ENCODE assay signal across 1 cellular context in the genomic region with DNA sequence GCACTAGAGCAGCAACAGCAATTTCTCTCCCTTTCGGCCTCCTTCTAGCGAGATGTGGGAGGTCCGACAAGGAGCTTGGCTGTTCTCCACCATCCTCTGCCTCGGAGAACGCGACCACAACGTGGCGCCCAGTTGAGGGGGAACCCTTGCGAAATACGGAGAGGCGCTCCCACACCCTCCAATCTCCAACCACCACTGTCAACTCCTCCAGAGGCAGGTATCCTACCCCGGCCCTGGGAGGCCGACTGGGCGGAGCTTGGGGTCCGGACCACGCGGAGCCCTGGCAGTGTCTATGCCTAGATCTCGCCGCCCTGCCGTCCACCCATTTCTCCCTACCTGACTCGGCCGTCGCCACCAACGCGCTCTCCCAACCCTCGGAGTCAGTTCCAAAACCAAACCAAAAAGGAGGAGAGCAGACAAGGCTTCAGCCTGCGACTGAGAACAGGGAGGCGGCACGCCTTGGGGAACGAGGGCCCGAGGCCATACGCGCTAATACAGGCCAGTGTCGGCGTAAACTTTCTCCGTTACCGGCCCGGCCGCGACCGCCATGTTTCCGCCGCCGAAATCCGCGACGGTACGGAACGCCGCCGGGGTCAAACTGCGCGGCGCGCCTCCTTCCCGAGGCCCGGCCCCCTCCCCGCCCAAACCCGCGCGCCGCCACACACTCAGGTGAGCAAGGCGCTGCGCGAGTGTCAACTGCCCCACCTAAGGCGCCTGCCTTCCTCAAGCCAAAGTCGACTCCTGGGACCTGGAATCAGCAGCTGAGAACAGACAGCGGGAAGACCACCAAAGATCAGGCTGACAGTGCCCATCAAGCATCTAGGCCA.
TF ChIP-seq lines count a peak whose summit lies in the region.

A gene with protein sequence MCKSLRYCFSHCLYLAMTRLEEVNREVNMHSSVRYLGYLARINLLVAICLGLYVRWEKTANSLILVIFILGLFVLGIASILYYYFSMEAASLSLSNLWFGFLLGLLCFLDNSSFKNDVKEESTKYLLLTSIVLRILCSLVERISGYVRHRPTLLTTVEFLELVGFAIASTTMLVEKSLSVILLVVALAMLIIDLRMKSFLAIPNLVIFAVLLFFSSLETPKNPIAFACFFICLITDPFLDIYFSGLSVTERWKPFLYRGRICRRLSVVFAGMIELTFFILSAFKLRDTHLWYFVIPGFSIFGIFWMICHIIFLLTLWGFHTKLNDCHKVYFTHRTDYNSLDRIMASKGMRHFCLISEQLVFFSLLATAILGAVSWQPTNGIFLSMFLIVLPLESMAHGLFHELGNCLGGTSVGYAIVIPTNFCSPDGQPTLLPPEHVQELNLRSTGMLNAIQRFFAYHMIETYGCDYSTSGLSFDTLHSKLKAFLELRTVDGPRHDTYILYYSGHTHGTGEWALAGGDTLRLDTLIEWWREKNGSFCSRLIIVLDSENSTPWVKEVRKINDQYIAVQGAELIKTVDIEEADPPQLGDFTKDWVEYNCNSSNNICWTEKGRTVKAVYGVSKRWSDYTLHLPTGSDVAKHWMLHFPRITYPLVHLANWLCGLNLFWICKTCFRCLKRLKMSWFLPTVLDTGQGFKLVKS (minus strand): TSS at position 570 of the 827 bp plus-strand sequence. CDS start 5,568 bp downstream, outside the sequence.

TF ChIP-seq in K562, 482 proteins besides CTCF, POLR2A, EP300 and RAD21 (continued from another document and continues in another):
- TF ChIP-seq, protein P1, sequence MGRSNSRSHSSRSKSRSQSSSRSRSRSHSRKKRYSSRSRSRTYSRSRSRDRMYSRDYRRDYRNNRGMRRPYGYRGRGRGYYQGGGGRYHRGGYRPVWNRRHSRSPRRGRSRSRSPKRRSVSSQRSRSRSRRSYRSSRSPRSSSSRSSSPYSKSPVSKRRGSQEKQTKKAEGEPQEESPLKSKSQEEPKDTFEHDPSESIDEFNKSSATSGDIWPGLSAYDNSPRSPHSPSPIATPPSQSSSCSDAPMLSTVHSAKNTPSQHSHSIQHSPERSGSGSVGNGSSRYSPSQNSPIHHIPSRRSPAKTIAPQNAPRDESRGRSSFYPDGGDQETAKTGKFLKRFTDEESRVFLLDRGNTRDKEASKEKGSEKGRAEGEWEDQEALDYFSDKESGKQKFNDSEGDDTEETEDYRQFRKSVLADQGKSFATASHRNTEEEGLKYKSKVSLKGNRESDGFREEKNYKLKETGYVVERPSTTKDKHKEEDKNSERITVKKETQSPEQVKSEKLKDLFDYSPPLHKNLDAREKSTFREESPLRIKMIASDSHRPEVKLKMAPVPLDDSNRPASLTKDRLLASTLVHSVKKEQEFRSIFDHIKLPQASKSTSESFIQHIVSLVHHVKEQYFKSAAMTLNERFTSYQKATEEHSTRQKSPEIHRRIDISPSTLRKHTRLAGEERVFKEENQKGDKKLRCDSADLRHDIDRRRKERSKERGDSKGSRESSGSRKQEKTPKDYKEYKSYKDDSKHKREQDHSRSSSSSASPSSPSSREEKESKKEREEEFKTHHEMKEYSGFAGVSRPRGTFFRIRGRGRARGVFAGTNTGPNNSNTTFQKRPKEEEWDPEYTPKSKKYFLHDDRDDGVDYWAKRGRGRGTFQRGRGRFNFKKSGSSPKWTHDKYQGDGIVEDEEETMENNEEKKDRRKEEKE (IDR thresholded peaks at IDR 0.05; ENCODE audit: borderline replicate concordance in 1 of 2, control insufficient read depth in 1 of 2, low read depth in 2 of 2, low read length in 1 of 2): peak in 1 of 2 experiments; percentile 14; a peak in 1 of 4 replicates
- TF ChIP-seq RBM39 (optimal IDR thresholded peaks at IDR 0.05; ENCODE audit: low read depth, low read length): peak; percentile 92
- peak; percentile 69; the same call in 1 of the 2 replicates for TF ChIP-seq SOX6 (IDR thresholded peaks at IDR 0.05)
- peak; percentile 11 to 93; a peak in 2 of 4 replicates for TF ChIP-seq TRIM24 (IDR thresholded peaks at IDR 0.05)
- TF ChIP-seq KLF10 (CRISPR knock-in tag; IDR thresholded peaks at IDR 0.05): no peak
- TF ChIP-seq, protein P2, sequence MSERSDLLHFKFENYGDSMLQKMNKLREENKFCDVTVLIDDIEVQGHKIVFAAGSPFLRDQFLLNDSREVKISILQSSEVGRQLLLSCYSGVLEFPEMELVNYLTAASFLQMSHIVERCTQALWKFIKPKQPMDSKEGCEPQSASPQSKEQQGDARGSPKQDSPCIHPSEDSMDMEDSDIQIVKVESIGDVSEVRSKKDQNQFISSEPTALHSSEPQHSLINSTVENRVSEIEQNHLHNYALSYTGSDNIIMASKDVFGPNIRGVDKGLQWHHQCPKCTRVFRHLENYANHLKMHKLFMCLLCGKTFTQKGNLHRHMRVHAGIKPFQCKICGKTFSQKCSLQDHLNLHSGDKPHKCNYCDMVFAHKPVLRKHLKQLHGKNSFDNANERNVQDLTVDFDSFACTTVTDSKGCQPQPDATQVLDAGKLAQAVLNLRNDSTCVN (CRISPR knock-in tag; IDR thresholded peaks at IDR 0.05): peak; percentile 78; the same call in 1 of the 2 replicates
- no peak for TF ChIP-seq MCM5 (IDR thresholded peaks at IDR 0.05; ENCODE audit: low read depth)
- peak; percentile 89 for TF ChIP-seq ZNF224 (CRISPR knock-in tag; IDR thresholded peaks at IDR 0.05)
- TF ChIP-seq HMG20A (CRISPR knock-in tag; conservative IDR thresholded peaks at IDR 0.05): no peak
- TF ChIP-seq, protein P3, sequence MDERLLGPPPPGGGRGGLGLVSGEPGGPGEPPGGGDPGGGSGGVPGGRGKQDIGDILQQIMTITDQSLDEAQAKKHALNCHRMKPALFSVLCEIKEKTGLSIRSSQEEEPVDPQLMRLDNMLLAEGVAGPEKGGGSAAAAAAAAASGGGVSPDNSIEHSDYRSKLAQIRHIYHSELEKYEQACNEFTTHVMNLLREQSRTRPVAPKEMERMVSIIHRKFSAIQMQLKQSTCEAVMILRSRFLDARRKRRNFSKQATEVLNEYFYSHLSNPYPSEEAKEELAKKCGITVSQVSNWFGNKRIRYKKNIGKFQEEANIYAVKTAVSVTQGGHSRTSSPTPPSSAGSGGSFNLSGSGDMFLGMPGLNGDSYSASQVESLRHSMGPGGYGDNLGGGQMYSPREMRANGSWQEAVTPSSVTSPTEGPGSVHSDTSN (CRISPR knock-in tag; IDR thresholded peaks at IDR 0.05; ENCODE audit: low read depth): no peak
- TF ChIP-seq, protein P3 (tag; conservative IDR thresholded peaks at IDR 0.05; ENCODE audit: low read depth): no peak
- TF ChIP-seq SIX5 (IDR thresholded peaks at IDR 0.05; ENCODE audit: borderline replicate concordance in 1 of 2, insufficient read depth in 1 of 2, low read depth in 1 of 2, low read length in 2 of 2): peak; percentile 11 to 29; a peak in 1 of 4 replicates
- peak; percentile 87 for TF ChIP-seq CCNT2 (IDR thresholded peaks at IDR 0.05; ENCODE audit: borderline replicate concordance, extremely low read depth, insufficient read length, low read depth, low read length)
- TF ChIP-seq KDM5B (IDR thresholded peaks at IDR 0.05; ENCODE audit: insufficient replicate concordance, low read depth, low read length): peak; percentile 83
- TF ChIP-seq U2AF1 (optimal IDR thresholded peaks at IDR 0.05; ENCODE audit: low read depth, low read length): peak; percentile 65
- TF ChIP-seq NBN (IDR thresholded peaks at IDR 0.05; ENCODE audit: low read depth): peak; percentile 84; the same call in 1 of the 2 replicates
- TF ChIP-seq, protein P4, sequence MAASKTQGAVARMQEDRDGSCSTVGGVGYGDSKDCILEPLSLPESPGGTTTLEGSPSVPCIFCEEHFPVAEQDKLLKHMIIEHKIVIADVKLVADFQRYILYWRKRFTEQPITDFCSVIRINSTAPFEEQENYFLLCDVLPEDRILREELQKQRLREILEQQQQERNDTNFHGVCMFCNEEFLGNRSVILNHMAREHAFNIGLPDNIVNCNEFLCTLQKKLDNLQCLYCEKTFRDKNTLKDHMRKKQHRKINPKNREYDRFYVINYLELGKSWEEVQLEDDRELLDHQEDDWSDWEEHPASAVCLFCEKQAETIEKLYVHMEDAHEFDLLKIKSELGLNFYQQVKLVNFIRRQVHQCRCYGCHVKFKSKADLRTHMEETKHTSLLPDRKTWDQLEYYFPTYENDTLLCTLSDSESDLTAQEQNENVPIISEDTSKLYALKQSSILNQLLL (CRISPR knock-in tag; IDR thresholded peaks at IDR 0.05; ENCODE audit: borderline replicate concordance): no peak
- 0 out of 2 replicates have a peak, but pooled peaks have one; percentile 23 for TF ChIP-seq ZNF24 (IDR thresholded peaks at IDR 0.05)
- no peak; the same call in 1 of the 2 replicates for TF ChIP-seq ILF3 (IDR thresholded peaks at IDR 0.05; ENCODE audit: borderline replicate concordance)
- TF ChIP-seq HDAC6 (IDR thresholded peaks at IDR 0.05; ENCODE audit: low read depth, low read length): no peak
- TF ChIP-seq, protein P5, sequence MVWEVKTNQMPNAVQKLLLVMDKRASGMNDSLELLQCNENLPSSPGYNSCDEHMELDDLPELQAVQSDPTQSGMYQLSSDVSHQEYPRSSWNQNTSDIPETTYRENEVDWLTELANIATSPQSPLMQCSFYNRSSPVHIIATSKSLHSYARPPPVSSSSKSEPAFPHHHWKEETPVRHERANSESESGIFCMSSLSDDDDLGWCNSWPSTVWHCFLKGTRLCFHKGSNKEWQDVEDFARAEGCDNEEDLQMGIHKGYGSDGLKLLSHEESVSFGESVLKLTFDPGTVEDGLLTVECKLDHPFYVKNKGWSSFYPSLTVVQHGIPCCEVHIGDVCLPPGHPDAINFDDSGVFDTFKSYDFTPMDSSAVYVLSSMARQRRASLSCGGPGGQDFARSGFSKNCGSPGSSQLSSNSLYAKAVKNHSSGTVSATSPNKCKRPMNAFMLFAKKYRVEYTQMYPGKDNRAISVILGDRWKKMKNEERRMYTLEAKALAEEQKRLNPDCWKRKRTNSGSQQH (CRISPR knock-in tag; IDR thresholded peaks at IDR 0.05): peak; percentile 69; the same call in 1 of the 2 replicates
- peak; percentile 34; the same call in 1 of the 2 replicates for TF ChIP-seq ZBTB7A (IDR thresholded peaks at IDR 0.05; ENCODE audit: borderline replicate concordance, control insufficient read depth, low read depth, low read length)
- TF ChIP-seq NCOA6 (IDR thresholded peaks at IDR 0.05): peak; percentile 99
- peak; percentile 89 for TF ChIP-seq ZEB2 (IDR thresholded peaks at IDR 0.05)
- peak; percentile 72; the same call in 1 of the 2 replicates for TF ChIP-seq SAFB (IDR thresholded peaks at IDR 0.05; ENCODE audit: borderline replicate concordance, low read depth, low read length)
- peak; percentile 100 for TF ChIP-seq PHF8 (IDR thresholded peaks at IDR 0.05; ENCODE audit: borderline replicate concordance, low read length)
- peak; percentile 59 for TF ChIP-seq FOSL1 (tag; conservative IDR thresholded peaks at IDR 0.05)
- no peak for TF ChIP-seq ZNF668 (CRISPR knock-in tag; IDR thresholded peaks at IDR 0.05)
- no peak for TF ChIP-seq ZNF274 (IDR thresholded peaks at IDR 0.05; ENCODE audit: borderline replicate concordance, low read depth, low read length)
- peak; percentile 46; the same call in 1 of the 2 replicates for TF ChIP-seq MEF2D (tag; conservative IDR thresholded peaks at IDR 0.05; ENCODE audit: low read depth)
- TF ChIP-seq, protein P6, sequence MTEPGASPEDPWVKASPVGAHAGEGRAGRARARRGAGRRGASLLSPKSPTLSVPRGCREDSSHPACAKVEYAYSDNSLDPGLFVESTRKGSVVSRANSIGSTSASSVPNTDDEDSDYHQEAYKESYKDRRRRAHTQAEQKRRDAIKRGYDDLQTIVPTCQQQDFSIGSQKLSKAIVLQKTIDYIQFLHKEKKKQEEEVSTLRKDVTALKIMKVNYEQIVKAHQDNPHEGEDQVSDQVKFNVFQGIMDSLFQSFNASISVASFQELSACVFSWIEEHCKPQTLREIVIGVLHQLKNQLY (CRISPR knock-in tag; conservative IDR thresholded peaks at IDR 0.05): 0 out of 4 replicates have a peak, but pooled peaks have one; percentile 63 to 83
- peak; percentile 86 for TF ChIP-seq CEBPG (CRISPR knock-in tag; IDR thresholded peaks at IDR 0.05)
- TF ChIP-seq CEBPG (tag; conservative IDR thresholded peaks at IDR 0.05 in 1 of 2, IDR thresholded peaks at IDR 0.05 in 1 of 2): peak; percentile 79 to 94
- TF ChIP-seq, protein P7, sequence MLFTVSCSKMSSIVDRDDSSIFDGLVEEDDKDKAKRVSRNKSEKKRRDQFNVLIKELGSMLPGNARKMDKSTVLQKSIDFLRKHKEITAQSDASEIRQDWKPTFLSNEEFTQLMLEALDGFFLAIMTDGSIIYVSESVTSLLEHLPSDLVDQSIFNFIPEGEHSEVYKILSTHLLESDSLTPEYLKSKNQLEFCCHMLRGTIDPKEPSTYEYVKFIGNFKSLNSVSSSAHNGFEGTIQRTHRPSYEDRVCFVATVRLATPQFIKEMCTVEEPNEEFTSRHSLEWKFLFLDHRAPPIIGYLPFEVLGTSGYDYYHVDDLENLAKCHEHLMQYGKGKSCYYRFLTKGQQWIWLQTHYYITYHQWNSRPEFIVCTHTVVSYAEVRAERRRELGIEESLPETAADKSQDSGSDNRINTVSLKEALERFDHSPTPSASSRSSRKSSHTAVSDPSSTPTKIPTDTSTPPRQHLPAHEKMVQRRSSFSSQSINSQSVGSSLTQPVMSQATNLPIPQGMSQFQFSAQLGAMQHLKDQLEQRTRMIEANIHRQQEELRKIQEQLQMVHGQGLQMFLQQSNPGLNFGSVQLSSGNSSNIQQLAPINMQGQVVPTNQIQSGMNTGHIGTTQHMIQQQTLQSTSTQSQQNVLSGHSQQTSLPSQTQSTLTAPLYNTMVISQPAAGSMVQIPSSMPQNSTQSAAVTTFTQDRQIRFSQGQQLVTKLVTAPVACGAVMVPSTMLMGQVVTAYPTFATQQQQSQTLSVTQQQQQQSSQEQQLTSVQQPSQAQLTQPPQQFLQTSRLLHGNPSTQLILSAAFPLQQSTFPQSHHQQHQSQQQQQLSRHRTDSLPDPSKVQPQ (CRISPR knock-in tag; IDR thresholded peaks at IDR 0.05; ENCODE audit: borderline replicate concordance): no peak
- TF ChIP-seq, protein P8, sequence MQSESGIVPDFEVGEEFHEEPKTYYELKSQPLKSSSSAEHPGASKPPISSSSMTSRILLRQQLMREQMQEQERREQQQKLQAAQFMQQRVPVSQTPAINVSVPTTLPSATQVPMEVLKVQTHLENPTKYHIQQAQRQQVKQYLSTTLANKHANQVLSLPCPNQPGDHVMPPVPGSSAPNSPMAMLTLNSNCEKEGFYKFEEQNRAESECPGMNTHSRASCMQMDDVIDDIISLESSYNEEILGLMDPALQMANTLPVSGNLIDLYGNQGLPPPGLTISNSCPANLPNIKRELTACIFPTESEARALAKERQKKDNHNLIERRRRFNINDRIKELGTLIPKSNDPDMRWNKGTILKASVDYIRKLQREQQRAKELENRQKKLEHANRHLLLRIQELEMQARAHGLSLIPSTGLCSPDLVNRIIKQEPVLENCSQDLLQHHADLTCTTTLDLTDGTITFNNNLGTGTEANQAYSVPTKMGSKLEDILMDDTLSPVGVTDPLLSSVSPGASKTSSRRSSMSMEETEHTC (IDR thresholded peaks at IDR 0.05): no peak
- TF ChIP-seq CXXC5 (CRISPR knock-in tag; IDR thresholded peaks at IDR 0.05): peak; percentile 96
